1 cellular context compared by ENCODE assay signal in genomic region chr18:56128153-56128791, GRCh38.
TF ChIP-seq lines count a peak whose summit lies in the region.

No MANE protein-coding gene starts in this region.

TF ChIP-seq in IMR-90, 13 proteins besides CTCF, POLR2A, EP300 and RAD21 (continued from another document):
- TF ChIP-seq MAZ (IDR thresholded peaks at IDR 0.05; ENCODE audit: borderline replicate concordance, low read depth, low read length) (no peak), RCOR1 (IDR thresholded peaks at IDR 0.05; ENCODE audit: insufficient replicate concordance, low read length) (no peak), BHLHE40 (IDR thresholded peaks at IDR 0.05; ENCODE audit: low read depth, low read length) (no peak), SMC3 (IDR thresholded peaks at IDR 0.05; ENCODE audit: low read depth, low read length) (no peak), MAFK (IDR thresholded peaks at IDR 0.05; ENCODE audit: low read depth, low read length) (no peak), RFX5 (IDR thresholded peaks at IDR 0.05; ENCODE audit: low read depth, low read length) (no peak)
